In the genomic region with DNA sequence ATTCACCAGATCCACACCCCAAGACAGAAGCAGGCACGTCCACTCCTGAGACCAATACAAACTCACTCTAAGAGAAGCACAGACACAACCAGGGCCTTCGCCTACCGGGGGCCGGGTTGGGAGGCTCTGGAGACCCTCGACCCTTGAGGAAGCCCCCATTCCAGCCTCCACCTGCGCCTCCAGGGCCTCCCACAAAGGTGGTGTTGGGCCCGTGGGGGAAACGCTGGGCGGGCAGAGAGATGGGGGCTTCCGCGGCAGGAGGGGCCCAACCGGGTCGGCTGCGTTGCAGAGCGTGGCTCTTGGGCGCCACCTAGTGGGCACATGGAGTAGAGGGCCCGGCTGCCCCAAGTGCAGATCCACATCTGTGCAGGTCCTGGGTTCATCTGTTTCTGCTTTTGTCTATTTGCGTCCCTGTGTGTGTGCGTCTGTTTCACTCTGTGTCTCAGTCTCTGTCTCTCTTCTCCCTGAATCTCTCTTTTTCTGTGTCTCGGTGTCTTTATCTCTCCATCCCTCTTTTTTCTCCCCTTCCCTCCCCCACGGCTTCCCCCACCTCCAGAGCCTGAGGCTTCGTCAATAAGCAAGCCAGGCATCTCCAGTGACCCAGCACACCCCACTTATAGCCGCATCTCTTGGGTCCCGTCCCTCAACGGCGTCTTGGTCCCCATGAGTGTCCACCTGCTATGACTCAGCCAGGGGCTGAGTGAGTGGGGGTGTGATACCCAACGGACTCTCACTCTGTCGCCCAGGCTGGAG, we compare ENCODE assay signal across 9 cellular contexts. TPM values are rescaled to one million over a fixed set of nuclear protein-coding genes. Genes with fewer than 3 reads are reported as not detected.
DNase-seq lines count a peak whose midpoint lies in the region; ATAC-seq lines count a peak whose summit lies in the region.
"Had no signal": no experiment of that assay in that cellular context is flagged by ENCODE, and none has a peak within 500 bp of the region (broad histone marks: within the 10 kb centered on the region; RNA-seq: fewer than 3 reads in every experiment).

No MANE protein-coding gene starts in this region.

- DNase-seq in DMS153 (lab: John Stamatoyannopoulos, UW) (peak; percentile 62), Kasumi-1 (lab: John Stamatoyannopoulos, UW) (peak; percentile 73 to 81), T follicular helper cell (ENCODE audit: low read depth) (peak; percentile 58), left cardiac atrium (peak; percentile 71), sciatic nerve (ENCODE audit: low spot score) (peak; percentile 83), NCI-H187 treated with DMSO at 0.1 percent for 48 hours (lab: John Stamatoyannopoulos, UW) (no peak)
- peak; percentile 83 for DNase-seq in activated naive CD8-positive, alpha-beta T cell treated with anti-CD3 and anti-CD28 coated beads, Interleukin-2, amount 10 ng/mL, durations not matched to agents 7 days and 5 days

- POLR2A ChIA-PET in activated naive CD8-positive, alpha-beta T cell treated with anti-CD3 and anti-CD28 coated beads, Interleukin-2, amount 10 ng/mL, durations not matched to agents 7 days and 5 days (lab: Charles Lee): no interaction called here

- H3K4me3 Mint-ChIP-seq in activated naive CD8-positive, alpha-beta T cell treated with anti-CD3 and anti-CD28 coated beads, Interleukin-2, amount 10 ng/mL, durations not matched to agents 7 days and 5 days: no peak overlapping the region
- H3K4me3 Mint-ChIP-seq: dendritic cell treated with granulocyte-macrophage colony-stimulating factor and Interleukin-4, amounts not matched to agents 40 ng/mL and 50 ng/mL, for 4 days had no signal

- H3K9me3 Mint-ChIP-seq in activated naive CD8-positive, alpha-beta T cell treated with anti-CD3 and anti-CD28 coated beads, Interleukin-2, amount 10 ng/mL, durations not matched to agents 7 days and 5 days: no peaks in the 10 kb centered on the region
- H3K9me3 Mint-ChIP-seq: dendritic cell treated with granulocyte-macrophage colony-stimulating factor and Interleukin-4, amounts not matched to agents 40 ng/mL and 50 ng/mL, for 4 days had no signal

- peaks cover 5% of the 10 kb centered on the region for H3K4me1 Mint-ChIP-seq in activated naive CD8-positive, alpha-beta T cell treated with anti-CD3 and anti-CD28 coated beads, Interleukin-2, amount 10 ng/mL, durations not matched to agents 7 days and 5 days

- peak; percentile 83 for ATAC-seq in activated naive CD8-positive, alpha-beta T cell treated with anti-CD3 and anti-CD28 coated beads, Interleukin-2, amount 10 ng/mL, durations not matched to agents 7 days and 5 days (ENCODE audit: low read depth)
- ATAC-seq in left cardiac atrium (peak; percentile 87), sciatic nerve (peak; percentile 89), HG03045 (IDR thresholded peaks at IDR 0.05; ENCODE audit: unreplicated experiment) (no peak)

- intact Hi-C loops in left cardiac atrium (cut with DNase I) (loop anchor here in 1 of 2 donors (5.0 kb wide), 1 partner anchor 531 kb away; no protein-coding TSS in a partner anchor), sciatic nerve (cut with DNase I) (loop anchor here (5.0 kb wide), 1 partner anchor 531 kb away; no protein-coding TSS in a partner anchor)

- no peaks in the 10 kb centered on the region for H3K27me3 Mint-ChIP-seq in activated naive CD8-positive, alpha-beta T cell treated with anti-CD3 and anti-CD28 coated beads, Interleukin-2, amount 10 ng/mL, durations not matched to agents 7 days and 5 days

- no peaks in the 10 kb centered on the region for H3K36me3 Mint-ChIP-seq in activated naive CD8-positive, alpha-beta T cell treated with anti-CD3 and anti-CD28 coated beads, Interleukin-2, amount 10 ng/mL, durations not matched to agents 7 days and 5 days

- no peak overlapping the region for H3K27ac Mint-ChIP-seq in activated naive CD8-positive, alpha-beta T cell treated with anti-CD3 and anti-CD28 coated beads, Interleukin-2, amount 10 ng/mL, durations not matched to agents 7 days and 5 days
- H3K27ac Mint-ChIP-seq: dendritic cell treated with granulocyte-macrophage colony-stimulating factor and Interleukin-4, amounts not matched to agents 40 ng/mL and 50 ng/mL, for 4 days had no signal

RNA-seq across cellular contexts. Expression of gene TINCR, which starts 10.5 kb away (rescaled TPM):
- total RNA-seq in activated naive CD8-positive, alpha-beta T cell treated with anti-CD3 and anti-CD28 coated beads, Interleukin-2, amount 10 ng/mL, durations not matched to agents 7 days and 5 days: under 1 TPM; 0.99 to 1.00 TPM
- total RNA-seq in left cardiac atrium (under 1 TPM; 0.15 to 0.37 TPM), sciatic nerve (3.7 TPM)

RNA-seq across cellular contexts. Expression of gene SAFB2, which starts 44.3 kb away (rescaled TPM):
- total RNA-seq in activated naive CD8-positive, alpha-beta T cell treated with anti-CD3 and anti-CD28 coated beads, Interleukin-2, amount 10 ng/mL, durations not matched to agents 7 days and 5 days: 100 to 1,000 TPM; 131 to 140 TPM
- 10 to 100 TPM; 47.7 to 54.7 TPM for total RNA-seq in left cardiac atrium
- 121 TPM for total RNA-seq in sciatic nerve

RNA-seq across cellular contexts. Expression of gene SAFB, which starts 44.6 kb away (rescaled TPM):
- 100 to 1,000 TPM; 144 to 147 TPM for total RNA-seq in activated naive CD8-positive, alpha-beta T cell treated with anti-CD3 and anti-CD28 coated beads, Interleukin-2, amount 10 ng/mL, durations not matched to agents 7 days and 5 days
- total RNA-seq in left cardiac atrium (10 to 100 TPM; 51.7 to 63.2 TPM), sciatic nerve (115 TPM)
